In genomic region chr7:127041689-127042452, GRCh38 we compare ENCODE assay signal across 24 cellular contexts.
"Had no signal": no experiment of that assay in that cellular context is flagged by ENCODE, and none has a peak within 500 bp of the region (broad histone marks: within the 10 kb centered on the region; RNA-seq: fewer than 3 reads in every experiment).

No MANE protein-coding gene starts in this region.

- DNase-seq: colonic mucosa; cortex of kidney; effector CD8-positive, alpha-beta T cell; effector memory CD8-positive, alpha-beta T cell; endodermal cell; erythroblast; esophagus squamous epithelium; foreskin fibroblast; foreskin melanocyte; gastrocnemius medialis; glutamatergic neuron; head of caudate nucleus; heart right ventricle; hippocampal formation; left cardiac atrium; left ventricle myocardium inferior; lower lobe of right lung; mesendoderm; midbrain had no signal

- FAIRE-seq: endometrium, islet of Langerhans, keratinocyte had no signal

- H3K27me3 ChIP-seq: colonic mucosa, esophagus squamous epithelium, gastrocnemius medialis had no signal

- H3K4me3 ChIP-seq: colonic mucosa, esophagus squamous epithelium, gastrocnemius medialis, heart right ventricle, left ventricle myocardium inferior, lower lobe of right lung had no signal

- H3K27ac ChIP-seq: colonic mucosa, epithelial cell of prostate, esophagus squamous epithelium, gastrocnemius medialis, heart right ventricle, left ventricle myocardium inferior, lower lobe of right lung had no signal

- H3K36me3 ChIP-seq: colonic mucosa, esophagus squamous epithelium, gastrocnemius medialis, heart right ventricle, left ventricle myocardium inferior, lower lobe of right lung had no signal

- H3K9me3 ChIP-seq: colonic mucosa, esophagus squamous epithelium, gastrocnemius medialis, lower lobe of right lung had no signal

- ATAC-seq: effector memory CD8-positive, alpha-beta T cell; esophagus mucosa; gastrocnemius medialis; heart right ventricle; left cardiac atrium; lower lobe of right lung had no signal

- H3K4me1 ChIP-seq: colonic mucosa, esophagus squamous epithelium, gastrocnemius medialis, heart right ventricle, left ventricle myocardium inferior, lower lobe of right lung had no signal
